2 cellular contexts compared by ENCODE assay signal in the genomic region with DNA sequence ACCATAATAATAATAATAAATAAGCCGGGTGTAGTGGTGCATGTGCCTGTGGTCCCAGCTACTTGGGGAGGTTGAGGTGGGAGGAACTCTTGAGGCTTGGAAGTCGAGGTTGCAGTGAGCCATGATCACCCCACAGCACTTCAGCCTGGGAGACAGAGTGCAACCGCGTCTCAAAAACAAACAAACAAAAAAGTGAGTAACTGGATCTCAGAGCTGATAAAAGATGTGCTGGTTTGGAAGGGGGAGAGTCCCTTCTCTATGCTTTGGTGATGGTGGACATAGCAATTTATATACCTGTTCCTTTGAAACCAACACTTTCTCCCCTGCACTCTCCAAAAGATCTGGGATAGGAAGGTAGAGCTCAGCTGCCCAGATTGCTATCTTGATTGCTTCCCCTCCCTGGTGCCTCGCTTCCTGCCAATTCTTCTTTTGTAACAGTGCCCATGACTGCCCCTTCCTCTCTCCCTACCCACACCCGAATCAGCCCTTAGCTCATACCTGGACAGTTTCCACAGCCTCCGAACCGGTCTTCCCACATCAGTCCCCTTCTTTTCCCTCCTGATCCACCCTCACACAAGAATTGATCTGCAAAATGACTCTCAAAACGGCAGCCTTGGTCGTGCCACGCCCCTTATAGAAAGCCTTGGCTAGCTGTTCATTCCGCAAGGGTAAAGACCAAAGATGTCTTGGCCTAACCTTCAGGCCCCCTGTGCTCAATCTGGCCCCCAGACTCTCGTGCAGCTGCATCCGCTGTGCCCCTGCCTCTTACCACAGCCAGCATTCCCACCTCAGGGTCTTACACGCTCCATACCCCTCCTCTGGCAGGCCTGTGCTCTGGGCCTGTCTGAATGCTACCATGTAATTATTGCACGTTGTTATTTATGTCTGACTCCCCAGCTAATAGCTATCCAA.
TF ChIP-seq lines count a peak whose summit lies in the region.

No MANE protein-coding gene starts in this region.

TF ChIP-seq in endothelial cell of umbilical vein, 7 proteins besides CTCF, POLR2A, EP300 and RAD21:
- TF ChIP-seq GATA2 (IDR thresholded peaks at IDR 0.05; ENCODE audit: insufficient read depth, insufficient read length, low read depth, low read length) (peak; percentile 93), FOS (IDR thresholded peaks at IDR 0.05; ENCODE audit: borderline replicate concordance, insufficient read depth, low read length) (no peak), JUN (IDR thresholded peaks at IDR 0.05; ENCODE audit: borderline replicate concordance, insufficient read depth, insufficient read length, low read depth) (no peak), MAX (IDR thresholded peaks at IDR 0.05; ENCODE audit: insufficient read depth, insufficient read length) (no peak), POLR2AphosphoS5 (IDR thresholded peaks at IDR 0.05; ENCODE audit: insufficient read depth, low read depth, low read length) (no peak), EZH2 (IDR thresholded peaks at IDR 0.05; ENCODE audit: borderline replicate concordance, low read depth, low read length, severe bottlenecking) (no peak), MYC (IDR thresholded peaks at IDR 0.05; ENCODE audit: low read depth, low read length) (no peak)

TF ChIP-seq in HEK293T, 16 proteins besides CTCF, POLR2A, EP300 and RAD21:
- TF ChIP-seq ZNF384 (IDR thresholded peaks at IDR 0.05): no peak
- no peak for TF ChIP-seq ELF4 (IDR thresholded peaks at IDR 0.05)
- TF ChIP-seq PKNOX1 (IDR thresholded peaks at IDR 0.05): no peak
- no peak for TF ChIP-seq SP1 (IDR thresholded peaks at IDR 0.05)
- TF ChIP-seq CTBP1 (IDR thresholded peaks at IDR 0.05; ENCODE audit: borderline replicate concordance): no peak
- no peak for TF ChIP-seq TARDBP (IDR thresholded peaks at IDR 0.05)
- no peak for TF ChIP-seq FOXA1 (IDR thresholded peaks at IDR 0.05)
- no peak for TF ChIP-seq HDGF (IDR thresholded peaks at IDR 0.05; ENCODE audit: borderline replicate concordance)
- no peak for TF ChIP-seq NFRKB (IDR thresholded peaks at IDR 0.05)
- no peak for TF ChIP-seq LEF1 (IDR thresholded peaks at IDR 0.05; ENCODE audit: borderline replicate concordance)
- no peak for TF ChIP-seq FOXM1 (IDR thresholded peaks at IDR 0.05; ENCODE audit: borderline replicate concordance)
- no peak for TF ChIP-seq ARNT (IDR thresholded peaks at IDR 0.05)
- TF ChIP-seq SUZ12 (IDR thresholded peaks at IDR 0.05): no peak
- TF ChIP-seq FOXK2 (IDR thresholded peaks at IDR 0.05): no peak
- TF ChIP-seq BHLHE40 (IDR thresholded peaks at IDR 0.05; ENCODE audit: borderline replicate concordance): no peak
- TF ChIP-seq L3MBTL2 (conservative IDR thresholded peaks at IDR 0.05): no peak
